ENCODE assay signal across 8 cellular contexts in genomic region chr2:38076710-38077430, GRCh38. TPM values are rescaled to one million over a fixed set of nuclear protein-coding genes. Genes with fewer than 3 reads are reported as not detected.
DNase-seq lines count a peak whose midpoint lies in the region; ATAC-seq and TF ChIP-seq lines count a peak whose summit lies in the region.

No MANE protein-coding gene starts in this region.

- TF ChIP-seq CTCF in AG10803 (conservative IDR thresholded peaks at IDR 0.05; ENCODE audit: low read length): no peak; the same call in 1 of the 2 replicates
- no peak; the same call in 1 of the 2 replicates for TF ChIP-seq CTCF in OCI-LY3 (IDR thresholded peaks at IDR 0.05; ENCODE audit: low read depth, low read length)
- peak in 2 of 4 experiments; percentile 3 to 29 for TF ChIP-seq CTCF in sigmoid colon (IDR thresholded peaks at IDR 0.05)

- H3K9me3 ChIP-seq in OCI-LY3 (ENCODE audit: insufficient read depth, low read length): no peaks in the 10 kb centered on the region
- H3K9me3 ChIP-seq in sigmoid colon: no peaks in the 10 kb centered on the region

- TF ChIP-seq EP300 in sigmoid colon (IDR thresholded peaks at IDR 0.05): no peak

- H4K20me1 ChIP-seq in OCI-LY3 (ENCODE audit: insufficient read depth, low read length): no peaks in the 10 kb centered on the region

- H3K4me1 ChIP-seq in OCI-LY3 (ENCODE audit: low read length) (no peaks in the 10 kb centered on the region), sigmoid colon (peaks cover 0 to 41% (median 34%) of the 10 kb centered on the region in 4 donors)

- no peaks in the 10 kb centered on the region for H3K9me3 Mint-ChIP-seq in activated naive CD8-positive, alpha-beta T cell treated with anti-CD3 and anti-CD28 coated beads, Interleukin-2, amount 50 U/mL, for 24 hours

- H3K27me3 ChIP-seq in OCI-LY3 (ENCODE audit: low read depth, low read length): peaks cover 23% of the 10 kb centered on the region
- H3K27me3 ChIP-seq in sigmoid colon: peaks cover 0 to 37% (median 18%) of the 10 kb centered on the region in 3 donors

- peak; percentile 97 for DNase-seq in AG10803 (ENCODE audit: low read depth)
- peak; percentile 79 for DNase-seq in activated naive CD8-positive, alpha-beta T cell treated with anti-CD3 and anti-CD28 coated beads, Interleukin-2, amount 50 U/mL, for 24 hours
- peak; percentile 93 for DNase-seq in hepatic stellate cell (ENCODE audit: low spot score)
- DNase-seq in sigmoid colon: peak; percentile 88
- DNase-seq in inferior parietal cortex (ENCODE audit: extremely low spot score): no peak

- H3K36me3 ChIP-seq in OCI-LY3 (replicated peaks; ENCODE audit: low read depth, low read length): no peaks in the 10 kb centered on the region
- H3K36me3 ChIP-seq in sigmoid colon: no peaks in the 10 kb centered on the region

- H3K4me3 ChIP-seq in AG10803 (ENCODE audit: low read length) (peak overlapping the region; percentile 69), OCI-LY3 (ENCODE audit: low read length) (peak overlapping the region; percentile 84), sigmoid colon (peak overlapping the region; percentile 32 to 64 (median 60))

- peak overlapping the region; percentile 87 for H3K4me2 ChIP-seq in OCI-LY3 (ENCODE audit: low read length)

- H3K27me3 Mint-ChIP-seq in activated naive CD8-positive, alpha-beta T cell treated with anti-CD3 and anti-CD28 coated beads, Interleukin-2, amount 50 U/mL, for 24 hours: peaks cover 62% of the 10 kb centered on the region

- H3K27ac ChIP-seq in OCI-LY3 (ENCODE audit: low read length) (no peak overlapping the region), sigmoid colon (peak overlapping the region; percentile 72 to 84 (median 78))

- peaks cover 7% of the 10 kb centered on the region for H3K36me3 Mint-ChIP-seq in activated naive CD8-positive, alpha-beta T cell treated with anti-CD3 and anti-CD28 coated beads, Interleukin-2, amount 50 U/mL, for 24 hours (ENCODE audit: low read depth)

- peak overlapping the region; percentile 87 for H3K27ac Mint-ChIP-seq in activated naive CD8-positive, alpha-beta T cell treated with anti-CD3 and anti-CD28 coated beads, Interleukin-2, amount 50 U/mL, for 24 hours

- 1% methylated on average over 76 of the region's 76 CpGs for WGBS in sigmoid colon, 2 donors

- peak overlapping the region; percentile 78 for H2AFZ ChIP-seq in OCI-LY3 (ENCODE audit: low read depth, low read length)

- peaks cover 35% of the 10 kb centered on the region for H3K4me1 Mint-ChIP-seq in activated naive CD8-positive, alpha-beta T cell treated with anti-CD3 and anti-CD28 coated beads, Interleukin-2, amount 50 U/mL, for 24 hours

- ATAC-seq in GM18909 (IDR thresholded peaks at IDR 0.05; ENCODE audit: poor library complexity, unreplicated experiment): peak; percentile 57
- ATAC-seq in HG03280 (IDR thresholded peaks at IDR 0.05; ENCODE audit: unreplicated experiment): peak; percentile 48
- ATAC-seq in activated naive CD8-positive, alpha-beta T cell treated with anti-CD3 and anti-CD28 coated beads, Interleukin-2, amount 50 U/mL, for 24 hours: peak; percentile 74

- TF ChIP-seq POLR2A in sigmoid colon (IDR thresholded peaks at IDR 0.05): no peak

- peak overlapping the region; percentile 61 for H3K9ac ChIP-seq in OCI-LY3 (ENCODE audit: low read length)

- H3K79me2 ChIP-seq in OCI-LY3 (ENCODE audit: low read length): no peaks in the 10 kb centered on the region

- peak overlapping the region; percentile 71 for H3K4me3 Mint-ChIP-seq in activated naive CD8-positive, alpha-beta T cell treated with anti-CD3 and anti-CD28 coated beads, Interleukin-2, amount 50 U/mL, for 24 hours

- intact Hi-C loops in sigmoid colon (cut with DNase I): loop anchor here (1.0 to 5.0 kb wide), 2 partner anchors 95 to 198 kb away; no protein-coding TSS in a partner anchor

RNA-seq across cellular contexts. Expression of gene CYP1B1, which starts 0.9 kb away (rescaled TPM):
- total RNA-seq in sigmoid colon: 10 to 100 TPM; 12.2 to 24.6 (median 12.7) TPM
- 1 to 10 TPM; 1.4 to 8.4 (median 1.7) TPM for polyA plus RNA-seq in sigmoid colon
